In the genomic region with DNA sequence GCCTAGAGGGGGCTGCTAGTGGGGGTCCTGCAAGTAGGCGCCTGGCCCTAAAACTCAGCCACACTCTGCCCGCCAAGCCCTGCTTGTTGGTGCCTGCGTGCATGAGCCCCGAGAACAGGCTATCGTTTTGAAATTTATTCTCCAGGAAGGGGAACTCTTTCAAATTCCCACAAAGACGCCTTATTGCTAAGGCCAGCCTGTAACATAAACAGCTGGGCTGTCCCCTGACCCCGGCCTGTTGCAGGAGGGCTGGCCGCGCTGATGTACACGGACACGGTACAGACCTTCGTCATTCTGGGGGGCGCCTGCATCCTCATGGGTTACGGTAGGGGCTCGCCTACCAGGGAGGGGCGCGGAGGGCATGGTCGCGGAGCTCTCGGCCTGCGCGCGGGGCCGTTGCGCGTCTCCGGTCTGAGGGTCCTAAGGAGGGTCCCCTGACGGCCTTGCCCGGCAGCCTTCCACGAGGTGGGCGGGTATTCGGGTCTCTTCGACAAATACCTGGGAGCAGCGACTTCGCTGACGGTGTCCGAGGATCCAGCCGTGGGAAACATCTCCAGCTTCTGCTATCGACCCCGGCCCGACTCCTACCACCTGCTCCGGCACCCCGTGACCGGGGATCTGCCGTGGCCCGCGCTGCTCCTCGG, we compare ENCODE assay signal across 8 cellular contexts. TPM values are rescaled to one million over a fixed set of nuclear protein-coding genes. Genes with fewer than 3 reads are reported as not detected.
DNase-seq lines count a peak whose midpoint lies in the region; ATAC-seq and TF ChIP-seq lines count a peak whose summit lies in the region.

No MANE protein-coding gene starts in this region.

- peaks cover 9% of the 10 kb centered on the region for H3K27me3 ChIP-seq in DOHH2 (ENCODE audit: control insufficient read depth, low read length)

- H3F3A ChIP-seq in DOHH2 (ENCODE audit: control insufficient read depth, insufficient read depth), result no peaks in the 10 kb centered on the region

- H3K36me3 ChIP-seq in DOHH2 (ENCODE audit: control insufficient read depth, low read length) (no peaks in the 10 kb centered on the region), OCI-LY7 (ENCODE audit: insufficient read depth, low read length) (no peaks in the 10 kb centered on the region)

- DNase-seq in OCI-LY7 (ENCODE audit: low spot score), result no peak
- DNase-seq in fibroblast of pulmonary artery (ENCODE audit: low read depth), result no peak
- DNase-seq in posterior vena cava (ENCODE audit: low spot score), result peak; percentile 80
- DNase-seq in NCI-H2227 (lab: John Stamatoyannopoulos, UW; ENCODE audit: unreplicated experiment), result no peak
- DNase-seq in T-helper 9 cell, result no peak
- DNase-seq in hippocampal formation (lab: John Stamatoyannopoulos, UW), result no peak

- H3K4me3 ChIP-seq in DOHH2 (ENCODE audit: low read length) (peak overlapping the region; percentile 47), OCI-LY7 (ENCODE audit: low read depth, low read length, poor library complexity, severe bottlenecking) (peak overlapping the region; percentile 11), fibroblast of pulmonary artery (replicated peaks; ENCODE audit: low read depth, low read length) (peak overlapping the region; percentile 57)

- H3K9me2 ChIP-seq in DOHH2 (replicated peaks; ENCODE audit: control insufficient read depth, low read length) (no peaks in the 10 kb centered on the region), OCI-LY7 (ENCODE audit: insufficient read depth, low read length) (no peaks in the 10 kb centered on the region)

- peaks cover 7% of the 10 kb centered on the region for H3K4me1 ChIP-seq in DOHH2 (ENCODE audit: control insufficient read depth, low read length)
- H3K4me1 ChIP-seq in OCI-LY7 (ENCODE audit: insufficient read depth, low read length, poor library complexity, severe bottlenecking), result peaks cover 4% of the 10 kb centered on the region

- H3K27ac ChIP-seq in DOHH2 (ENCODE audit: low read depth, low read length) (no peak overlapping the region), OCI-LY7 (ENCODE audit: low read depth, low read length, poor library complexity, severe bottlenecking) (no peak overlapping the region)

- no peaks in the 10 kb centered on the region for H4K20me1 ChIP-seq in DOHH2 (ENCODE audit: control insufficient read depth, insufficient read depth, low read depth, low read length)
- H4K20me1 ChIP-seq in OCI-LY7 (ENCODE audit: insufficient read depth, low read length), result no peaks in the 10 kb centered on the region

- BruUV-seq in OCI-LY7 (replicated peaks; lab: Mats Ljungman, UMichigan), result no TSS peak

- POLR2A ChIA-PET in OCI-LY7 (lab: Charles Lee), result no interaction called here

- intact Hi-C loops in OCI-LY7 (cut with micrococcal nuclease; ENCODE audit: unreplicated experiment) (no loop called here), posterior vena cava (cut with DNase I) (no loop called here)

- 0 out of 2 replicates have a peak overlapping the region, but pooled peaks have one; percentile 29 for H2AFZ ChIP-seq in OCI-LY7 (ENCODE audit: low read length)

- H3K9me3 ChIP-seq in DOHH2 (ENCODE audit: control insufficient read depth, insufficient read depth, low read length) (no peaks in the 10 kb centered on the region), OCI-LY7 (ENCODE audit: low read length) (no peaks in the 10 kb centered on the region)

- CTCF ChIA-PET in OCI-LY7 (lab: Charles Lee; ENCODE audit: unreplicated experiment), result no interaction called here

- H3K4me2 ChIP-seq in DOHH2 (ENCODE audit: low read length) (peak overlapping the region; percentile 50), OCI-LY7 (ENCODE audit: low read length) (peak overlapping the region; percentile 49)

- H3K79me2 ChIP-seq in DOHH2 (ENCODE audit: control insufficient read depth, low read length) (no peaks in the 10 kb centered on the region), OCI-LY7 (ENCODE audit: insufficient read depth, low read depth, low read length) (no peaks in the 10 kb centered on the region)

- TF ChIP-seq CTCF in DOHH2 (IDR thresholded peaks at IDR 0.05; ENCODE audit: low read depth, low read length, poor library complexity, severe bottlenecking) (no peak), OCI-LY7 (conservative IDR thresholded peaks at IDR 0.05; ENCODE audit: low read length) (no peak), fibroblast of pulmonary artery (IDR thresholded peaks at IDR 0.05; ENCODE audit: low read length, missing control alignments) (no peak)

- ATAC-seq in HG03565 (IDR thresholded peaks at IDR 0.05; ENCODE audit: unreplicated experiment), result no peak

RNA-seq across cellular contexts. Expression of gene SLC5A2, which starts 4.3 kb away (rescaled TPM):
- not detected in 2 replicates for total RNA-seq in OCI-LY7 (2014; rRNA removed; shearing (Covaris generic))
- total RNA-seq in OCI-LY7 (2022) (not detected in 2 replicates), posterior vena cava (under 1 TPM in 1 of 2 donors, not detected in 1; 0.33 TPM)

RNA-seq across cellular contexts. Expression of gene TGFB1I1, which starts 15.2 kb away (rescaled TPM):
- total RNA-seq in OCI-LY7 (2014; rRNA removed; shearing (Covaris generic)), result 0.05 and 0.73 TPM in 2 replicates
- total RNA-seq in OCI-LY7 (2022) (0.38 TPM in 1 of 2 replicates, not detected in the other), posterior vena cava (100 to 1,000 TPM; 232 to 239 TPM)

RNA-seq across cellular contexts. Expression of gene RUSF1, which starts 21.0 kb away (rescaled TPM):
- total RNA-seq in OCI-LY7 (2014; rRNA removed; shearing (Covaris generic)), result 24.0 and 28.6 TPM in 2 replicates
- total RNA-seq in OCI-LY7 (2022) (40.4 TPM in 2 replicates), posterior vena cava (10 to 100 TPM; 40.5 to 46.4 TPM)

RNA-seq across cellular contexts. Expression of gene ARMC5, which starts 27.9 kb away (rescaled TPM):
- 6.4 and 7.0 TPM in 2 replicates for total RNA-seq in OCI-LY7 (2014; rRNA removed; shearing (Covaris generic))
- 7.8 and 8.8 TPM in 2 replicates for total RNA-seq in OCI-LY7 (2022)
- total RNA-seq in posterior vena cava, result 1 to 10 TPM; 6.4 to 8.3 TPM

RNA-seq across cellular contexts. Expression of gene AHSP, which starts 40.5 kb away (rescaled TPM):
- not detected in 2 replicates for total RNA-seq in OCI-LY7 (2014; rRNA removed; shearing (Covaris generic))
- not detected in 2 replicates for total RNA-seq in OCI-LY7 (2022)
- total RNA-seq in posterior vena cava, result 1 to 10 TPM in 1 of 2 donors, not detected in 1; 3.0 TPM

Comparison
In these comparisons a context has a peak if more than half of its experiments do, and no peak if none do; other contexts are left out.
1. RNA of gene TGFB1I1, which starts 15.2 kb away (total RNA-seq): 232 to 239 TPM in posterior vena cava; 0.05 to 0.73 TPM in OCI-LY7; every median in the first group is over 100 times any median in the second.
2. Peak in every context shown above with its lines, with median percentiles within 50 percentile points of each other: H3K4me3 ChIP-seq.